ENCODE assay signal across 8 cellular contexts in the genomic region with DNA sequence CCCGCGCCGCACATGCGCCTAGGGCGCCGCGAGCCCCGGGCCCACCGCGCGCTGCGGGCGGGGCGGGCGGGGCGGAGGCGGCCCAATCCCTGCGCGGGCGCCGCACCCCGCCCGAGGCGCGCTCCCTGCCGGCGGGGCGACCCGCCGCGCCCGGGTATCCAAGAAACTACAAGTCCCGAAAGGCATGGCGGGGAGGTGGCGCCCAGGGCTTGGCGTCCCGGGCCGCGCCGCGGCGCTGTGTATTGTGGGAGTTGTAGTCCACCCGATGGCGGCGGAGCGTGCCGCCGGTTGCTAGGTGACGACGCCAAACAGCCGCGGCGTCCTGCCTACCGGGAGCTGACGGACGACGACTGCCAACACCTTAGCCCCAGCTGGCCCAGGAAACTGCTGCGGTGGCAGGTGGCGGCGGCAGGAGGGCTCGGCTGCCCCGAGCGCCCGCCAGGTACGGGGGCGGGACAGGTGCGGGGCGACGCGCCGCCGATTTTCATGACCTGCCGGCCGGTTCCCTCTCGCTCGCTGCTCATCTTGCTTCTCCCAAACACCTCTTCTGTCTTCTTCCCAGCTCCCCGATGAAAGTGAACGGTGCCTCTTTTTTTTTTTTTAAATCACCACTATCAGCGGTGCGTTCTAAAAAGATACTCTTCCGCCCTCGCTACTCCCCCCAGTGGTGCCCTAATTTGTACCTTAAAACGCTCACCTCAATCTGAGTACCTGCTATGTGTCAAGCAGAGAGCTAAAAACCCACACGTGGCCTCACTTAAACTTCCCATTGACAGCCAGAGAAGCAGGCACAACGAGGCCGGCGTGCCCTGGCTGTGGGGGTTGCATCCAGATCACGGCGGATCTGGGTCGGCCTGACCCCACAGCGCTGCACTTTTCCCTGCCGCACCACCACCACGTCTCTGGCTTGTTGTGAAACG. TPM values are rescaled to one million over a fixed set of nuclear protein-coding genes. Genes with fewer than 3 reads are reported as not detected.
A peak's percentile ranks its signal among the peaks of the same experiment; 100 is the strongest.
DNase-seq lines count a peak whose midpoint lies in the region; ATAC-seq and TF ChIP-seq lines count a peak whose summit lies in the region.

Gene CFAP99 (plus strand): TSS at position 304 of the 920 bp plus-strand sequence.

- H3K36me3 ChIP-seq in esophagus squamous epithelium: no peaks in the 10 kb centered on the region

- TF ChIP-seq POLR2A in esophagus squamous epithelium (IDR thresholded peaks at IDR 0.05): no peak

- peak; percentile 100 for DNase-seq in DMS53 (lab: John Stamatoyannopoulos, UW)
- DNase-seq in KG1 (lab: John Stamatoyannopoulos, UW): peak; percentile 75
- DNase-seq in activated T-cell treated with anti-CD3 and anti-CD28 coated beads, Interleukin-2, amount 50 U/mL, for 48 hours: peak; percentile 98
- DNase-seq in esophagus squamous epithelium (lab: John Stamatoyannopoulos, UW): peak; percentile 80
- DNase-seq in myocyte (ENCODE audit: low read depth): peak; percentile 95
- peak; percentile 93 for DNase-seq in stimulated activated CD8-positive, alpha-beta memory T cell treated with anti-CD3 and anti-CD28 coated beads, Interleukin-7, amount 100 ng/mL, for 24 hours (ENCODE audit: low read depth)

- TF ChIP-seq CTCF in esophagus squamous epithelium (IDR thresholded peaks at IDR 0.05): peak in 3 of 6 experiments; percentile 3 to 29 (median 5)

- H3K27me3 ChIP-seq in esophagus squamous epithelium: peaks cover 0 to 79% (median 0%) of the 10 kb centered on the region in 4 donors

- H3K4me1 ChIP-seq in esophagus squamous epithelium: peaks cover 23 to 47% (median 26%) of the 10 kb centered on the region in 3 donors

- H3K9me3 ChIP-seq in esophagus squamous epithelium: no peaks in the 10 kb centered on the region

- peak within 1 kb of the TSS; percentile 46 to 90 (median 67) for H3K4me3 ChIP-seq in esophagus squamous epithelium

- intact Hi-C loops in esophagus squamous epithelium (cut with DNase I): loop anchor here (10.0 kb wide), 1 partner anchor 164 kb away; no protein-coding TSS in a partner anchor

- peak; percentile 94 for ATAC-seq in GM21737 (IDR thresholded peaks at IDR 0.05; ENCODE audit: unreplicated experiment)

- 3 to 4% methylated on average over 20 to 34 of the region's 94 CpGs for WGBS in esophagus squamous epithelium, 2 donors

- H3K27ac ChIP-seq in esophagus squamous epithelium: peak within 1 kb of the TSS; percentile 55 to 76 (median 69)

TF ChIP-seq in PFSK-1, 5 proteins besides CTCF, POLR2A, EP300 and RAD21:
- TF ChIP-seq SIN3A (IDR thresholded peaks at IDR 0.05; ENCODE audit: borderline replicate concordance, insufficient read depth, low read length) (0 out of 2 replicates have a peak, but pooled peaks have one; percentile 37), TAF1 (IDR thresholded peaks at IDR 0.05; ENCODE audit: borderline replicate concordance, insufficient read depth, low read length) (no peak)

RNA-seq across cellular contexts. Expression of gene CFAP99, which starts in this region (rescaled TPM):
- not detected for polyA plus RNA-seq in PFSK-1 (2012; ENCODE audit: insufficient read length, low read depth)
- total RNA-seq in esophagus squamous epithelium (under 1 TPM in 1 of 4 donors, not detected in 3; 0.11 TPM), myocyte (not detected in 2 replicates)
- polyA plus RNA-seq in myocyte (2012): 0.06 TPM

Comparison
In these comparisons a context has a peak if more than half of its experiments do, and no peak if none do; other contexts are left out.
1. Peak in every context shown above with its lines: DNase-seq, ATAC-seq, H3K4me3 ChIP-seq and H3K27ac ChIP-seq.
2. Peak in DNase-seq, H3K4me3 ChIP-seq and H3K27ac ChIP-seq in esophagus squamous epithelium; RNA of the gene not detected or under 1 TPM.
3. Peak in DNase-seq in myocyte; RNA of the gene not detected or under 1 TPM.